14 cellular contexts compared by ENCODE assay signal in genomic region chr12:67202344-67203012, GRCh38.
DNase-seq lines count a peak whose midpoint lies in the region; ATAC-seq and TF ChIP-seq lines count a peak whose summit lies in the region.
"Had no signal": no experiment of that assay in that cellular context is flagged by ENCODE, and none has a peak within 500 bp of the region (broad histone marks: within the 10 kb centered on the region; RNA-seq: fewer than 3 reads in every experiment).

No MANE protein-coding gene starts in this region.

- H3K4me3 ChIP-seq in GM12865 (ENCODE audit: low read depth, low read length): no peak overlapping the region
- H3K4me3 ChIP-seq: uterus had no signal

- TF ChIP-seq CTCF in GM12865 (IDR thresholded peaks at IDR 0.05; ENCODE audit: insufficient read depth, low read depth, low read length, missing control alignments): no peak

- in situ Hi-C loops in ACHN (cut with HindIII; ENCODE audit: low pct_ligation_motif_present, low pct_unique_long_range_greater_than_20kb, low sequenced_read_pairs): no loop called here

- DNase-seq in GM12865 (ENCODE audit: low read depth) (peak; percentile 52), T1000 (lab: John Stamatoyannopoulos, UW) (no peak), ACHN (no peak), inferior parietal cortex (ENCODE audit: extremely low spot score) (no peak)
- DNase-seq: activated CD4-positive, alpha-beta T cell treated with anti-CD3 and anti-CD28 coated beads, Interleukin-2, amount 50 U/mL, for 1 hour; aorta; naive thymus-derived CD8-positive, alpha-beta T cell; NCI-H1048; stimulated activated CD4-positive, alpha-beta T cell treated with anti-CD3 and anti-CD28 coated beads, Interleukin-1b, Interleukin-23, amount 100 ng/mL, for 48 hours; uterus had no signal

- ATAC-seq in GM19324 (IDR thresholded peaks at IDR 0.05; ENCODE audit: low FRiP score, unreplicated experiment): peak; percentile 80
- peak; percentile 96 for ATAC-seq in GM21786 (IDR thresholded peaks at IDR 0.05; ENCODE audit: unreplicated experiment)
- peak; percentile 68 for ATAC-seq in HG03175 (IDR thresholded peaks at IDR 0.05; ENCODE audit: unreplicated experiment)
- ATAC-seq in esophagus mucosa: no peak
- ATAC-seq: naive thymus-derived CD8-positive, alpha-beta T cell had no signal
